ENCODE assay signal across 14 cellular contexts in the genomic region with DNA sequence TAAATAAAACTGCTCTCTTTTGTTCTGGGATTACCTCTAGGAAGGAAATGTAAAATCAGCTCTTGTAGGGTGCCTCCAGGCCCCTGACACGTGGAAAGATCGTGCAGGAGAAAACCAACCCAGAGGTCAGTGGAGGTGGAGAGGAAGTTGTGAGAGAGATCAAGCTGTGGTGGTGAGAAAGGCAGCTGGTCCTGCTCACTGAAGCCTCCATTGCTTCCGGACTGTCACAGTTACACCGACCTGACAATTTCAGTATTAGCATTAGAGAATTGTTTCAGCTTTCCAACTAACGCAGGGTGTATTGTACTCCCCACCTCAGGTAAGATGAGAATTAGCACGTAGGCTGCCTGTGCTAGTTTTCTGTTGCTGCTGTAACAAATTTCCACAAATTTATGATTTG. TPM values are rescaled to one million over a fixed set of nuclear protein-coding genes. Genes with fewer than 3 reads are reported as not detected.
DNase-seq lines count a peak whose midpoint lies in the region; ATAC-seq and TF ChIP-seq lines count a peak whose summit lies in the region.
"Not testable (repeated sequence)": the region's sequence is repeated elsewhere in the genome, so short reads cannot be mapped to it uniquely, and the experiment has no call there.
"Had no signal": no experiment of that assay in that cellular context is flagged by ENCODE, and none has a peak within 500 bp of the region (broad histone marks: within the 10 kb centered on the region; RNA-seq: fewer than 3 reads in every experiment).

No MANE protein-coding gene starts in this region.

- H3K27me3 ChIP-seq in sigmoid colon = not testable (repeated sequence)

- not testable (repeated sequence) for H3K4me1 ChIP-seq in sigmoid colon

- peak; percentile 50 for ATAC-seq in GM18909 (IDR thresholded peaks at IDR 0.05; ENCODE audit: poor library complexity, unreplicated experiment)
- ATAC-seq in GM19455 (IDR thresholded peaks at IDR 0.05; ENCODE audit: unreplicated experiment) = peak; percentile 97
- peak; percentile 92 for ATAC-seq in GM21723 (IDR thresholded peaks at IDR 0.05; ENCODE audit: unreplicated experiment)
- ATAC-seq in HG02798 (IDR thresholded peaks at IDR 0.05; ENCODE audit: poor library complexity, unreplicated experiment) = peak; percentile 86
- peak; percentile 96 for ATAC-seq in HG03095 (IDR thresholded peaks at IDR 0.05; ENCODE audit: unreplicated experiment)
- peak; percentile 87 for ATAC-seq in HG03354 (IDR thresholded peaks at IDR 0.05; ENCODE audit: poor library complexity, severe bottlenecking, unreplicated experiment)
- ATAC-seq in HG03575 (IDR thresholded peaks at IDR 0.05; ENCODE audit: extremely low read depth, insufficient number of reproducible peaks, low FRiP score, unreplicated experiment) = peak; percentile 74

- not testable (repeated sequence) for TF ChIP-seq EP300 in sigmoid colon (IDR thresholded peaks at IDR 0.05)

- TF ChIP-seq POLR2A in sigmoid colon (IDR thresholded peaks at IDR 0.05) = not testable (repeated sequence)

- not testable (repeated sequence) for TF ChIP-seq CTCF in sigmoid colon (IDR thresholded peaks at IDR 0.05)

- intact Hi-C loops in sigmoid colon (cut with DNase I) = not testable (repeated sequence)

- 83 to 95% methylated on average over 5 of the region's 6 CpGs for WGBS in sigmoid colon, 2 donors

- not testable (repeated sequence) for H3K27ac ChIP-seq in sigmoid colon

- peak; percentile 10 for DNase-seq in sigmoid colon

- H3K36me3 ChIP-seq in sigmoid colon = not testable (repeated sequence)

- H3K9me3 ChIP-seq in sigmoid colon = not testable (repeated sequence)

- H3K4me3 ChIP-seq in sigmoid colon = not testable (repeated sequence)

RNA-seq across cellular contexts. Expression of gene FAM25C, which starts 30.6 kb away (rescaled TPM):
- not detected for total RNA-seq in sigmoid colon
- not detected for polyA plus RNA-seq in sigmoid colon
- total RNA-seq: CD4-positive, CD25-positive, alpha-beta regulatory T cell; H1; LHCN-M2; Right ventricle myocardium inferior; SJSA1 had no signal
- polyA plus RNA-seq: BJ; CD4-positive, CD25-positive, alpha-beta regulatory T cell; H1 had no signal

RNA-seq across cellular contexts. Expression of gene NPY4R2, which starts 50.5 kb away (rescaled TPM):
- 1 to 10 TPM; 1.4 to 3.9 (median 1.8) TPM for total RNA-seq in sigmoid colon
- polyA plus RNA-seq in sigmoid colon = 1 to 10 TPM in 2 of 3 donors, not detected in 1; 1.2 to 2.7 TPM
- total RNA-seq: CD4-positive, CD25-positive, alpha-beta regulatory T cell; H1; LHCN-M2; Right ventricle myocardium inferior had no signal
- polyA plus RNA-seq: CD4-positive, CD25-positive, alpha-beta regulatory T cell had no signal
